ENCODE assay signal across 17 cellular contexts in the genomic region with DNA sequence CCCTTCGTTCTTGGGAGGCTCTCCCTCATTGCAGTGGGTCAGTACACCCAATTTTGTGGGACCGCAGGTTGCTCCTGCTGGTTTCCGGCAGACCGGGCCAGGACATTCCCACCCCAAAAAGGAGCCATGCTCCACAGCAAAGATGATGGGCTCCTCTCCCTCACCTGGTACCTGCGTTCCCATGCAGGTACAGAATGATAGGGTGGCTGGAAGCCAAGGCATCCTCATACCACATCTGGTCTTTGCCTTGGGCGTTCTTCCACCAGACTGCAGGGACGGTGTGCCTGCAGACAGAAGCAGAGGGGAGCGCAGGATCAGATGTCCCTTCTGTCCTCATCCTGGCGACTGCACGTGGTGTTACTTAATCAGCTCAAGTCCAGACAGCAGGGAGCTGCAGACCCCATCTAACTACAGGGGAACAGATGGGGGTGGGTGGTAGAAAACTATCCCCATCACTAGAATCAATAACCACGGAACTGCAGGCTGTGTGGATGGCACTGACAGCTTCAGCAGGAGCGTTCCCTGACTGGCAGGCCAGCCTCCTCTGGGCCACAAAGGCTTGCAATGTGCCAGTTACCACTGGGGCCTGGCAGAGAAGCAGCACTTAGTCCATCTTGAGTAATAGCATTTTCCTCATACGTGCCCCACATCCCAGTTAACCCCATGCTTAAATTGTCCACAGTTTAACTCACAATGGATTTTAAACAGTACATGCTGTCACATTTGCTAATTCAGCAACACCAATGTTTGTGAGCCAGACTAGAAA.
DNase-seq lines count a peak whose midpoint lies in the region; ATAC-seq and TF ChIP-seq lines count a peak whose summit lies in the region.
"Had no signal": no experiment of that assay in that cellular context is flagged by ENCODE, and none has a peak within 500 bp of the region (broad histone marks: within the 10 kb centered on the region; RNA-seq: fewer than 3 reads in every experiment).

No MANE protein-coding gene starts in this region.

- POLR2A ChIA-PET in WTC11 (lab: Charles Lee), result no interaction called here

- no peaks in the 10 kb centered on the region for H3K27me3 Mint-ChIP-seq in WTC11 (ENCODE audit: low read depth)
- H3K27me3 Mint-ChIP-seq in activated T-helper 17 cell treated with anti-CD3 and anti-CD28 coated beads, Interleukin-2, amount 50 U/mL, for 72 hours, result no peaks in the 10 kb centered on the region
- H3K27me3 Mint-ChIP-seq: activated CD4-positive, alpha-beta T cell treated with anti-CD3 and anti-CD28 coated beads, Interleukin-2, amount 10 ng/mL, durations not matched to agents 7 days and 5 days had no signal

- H3K9me3 Mint-ChIP-seq in WTC11, result no peaks in the 10 kb centered on the region
- no peaks in the 10 kb centered on the region for H3K9me3 Mint-ChIP-seq in activated T-helper 17 cell treated with anti-CD3 and anti-CD28 coated beads, Interleukin-2, amount 50 U/mL, for 72 hours
- H3K9me3 Mint-ChIP-seq: activated CD4-positive, alpha-beta T cell treated with anti-CD3 and anti-CD28 coated beads, Interleukin-2, amount 10 ng/mL, durations not matched to agents 7 days and 5 days had no signal

- H3K27me3 ChIP-seq in right atrium auricular region, result no peaks in the 10 kb centered on the region
- H3K27me3 ChIP-seq: ascending aorta, foreskin keratinocyte, vagina had no signal

- DNase-seq in right atrium auricular region (ENCODE audit: low spot score) (peak; percentile 48), Right ventricle myocardium superior (no peak), WTC11 (ENCODE audit: low spot score) (peak; percentile 3), mesenteric fat pad (ENCODE audit: low spot score) (peak; percentile 49), ureter (ENCODE audit: low spot score) (peak; percentile 32)
- no peak for DNase-seq in activated CD4-positive, CD25-positive, alpha-beta regulatory T cell treated with anti-CD3 and anti-CD28 coated beads, Interleukin-2, amount 50 U/mL, for 72 hours
- DNase-seq: activated CD4-positive, alpha-beta T cell treated with anti-CD3 and anti-CD28 coated beads, Interleukin-2, amount 10 ng/mL, durations not matched to agents 7 days and 5 days; effector CD8-positive, alpha-beta T cell; foreskin keratinocyte; KBM-7; NCI-H1930; OCI-M1; stimulated activated CD4-positive, alpha-beta T cell treated with anti-CD3 and anti-CD28 coated beads, Interleukin-2, amount 100 ng/mL, for 24 hours had no signal

- no peak overlapping the region for H3K4me3 Mint-ChIP-seq in WTC11
- no peak overlapping the region for H3K4me3 Mint-ChIP-seq in activated T-helper 17 cell treated with anti-CD3 and anti-CD28 coated beads, Interleukin-2, amount 50 U/mL, for 72 hours
- H3K4me3 Mint-ChIP-seq: activated CD4-positive, alpha-beta T cell treated with anti-CD3 and anti-CD28 coated beads, Interleukin-2, amount 10 ng/mL, durations not matched to agents 7 days and 5 days had no signal

- intact Hi-C loops in Right ventricle myocardium superior (cut with DNase I), result no loop called here

- no peaks in the 10 kb centered on the region for H3K9me3 ChIP-seq in right atrium auricular region
- H3K9me3 ChIP-seq: ascending aorta, vagina had no signal

- peaks cover 22% of the 10 kb centered on the region for H3K4me1 Mint-ChIP-seq in WTC11
- peaks cover 8% of the 10 kb centered on the region for H3K4me1 Mint-ChIP-seq in activated T-helper 17 cell treated with anti-CD3 and anti-CD28 coated beads, Interleukin-2, amount 50 U/mL, for 72 hours

- H3K4me3 ChIP-seq in right atrium auricular region, result no peak overlapping the region
- H3K4me3 ChIP-seq: ascending aorta, vagina had no signal

- H3K36me3 ChIP-seq in right atrium auricular region, result peaks cover 9% of the 10 kb centered on the region

- peak overlapping the region; percentile 71; the same call in 1 of the 2 replicates for H3K27ac Mint-ChIP-seq in WTC11
- no peak overlapping the region for H3K27ac Mint-ChIP-seq in activated T-helper 17 cell treated with anti-CD3 and anti-CD28 coated beads, Interleukin-2, amount 50 U/mL, for 72 hours
- H3K27ac Mint-ChIP-seq: activated CD4-positive, alpha-beta T cell treated with anti-CD3 and anti-CD28 coated beads, Interleukin-2, amount 10 ng/mL, durations not matched to agents 7 days and 5 days had no signal

- ATAC-seq in Right ventricle myocardium superior (ENCODE audit: poor library complexity) (no peak), WTC11 (no peak), HG02759 (IDR thresholded peaks at IDR 0.05; ENCODE audit: unreplicated experiment) (no peak)
- ATAC-seq in activated T-helper 17 cell treated with anti-CD3 and anti-CD28 coated beads, Interleukin-2, amount 50 U/mL, for 72 hours (replicated peaks), result no peak
- ATAC-seq: foreskin keratinocyte had no signal

- H3K36me3 Mint-ChIP-seq in WTC11, result peaks cover 31% of the 10 kb centered on the region
- peaks cover 20% of the 10 kb centered on the region for H3K36me3 Mint-ChIP-seq in activated T-helper 17 cell treated with anti-CD3 and anti-CD28 coated beads, Interleukin-2, amount 50 U/mL, for 72 hours (ENCODE audit: low read depth)

- CTCF ChIA-PET in WTC11 (lab: Charles Lee), result interaction anchor here (1.3 kb wide), 1 partner anchor 79 kb away, joined by 7 read pairs; no protein-coding TSS in a partner anchor

- H3K27ac ChIP-seq in right atrium auricular region, result no peak overlapping the region
- H3K27ac ChIP-seq: ascending aorta, foreskin keratinocyte, vagina had no signal

- H3K4me1 ChIP-seq in right atrium auricular region, result peaks cover 0 to 32% of the 10 kb centered on the region in 2 donors
- H3K4me1 ChIP-seq: ascending aorta, foreskin keratinocyte, vagina had no signal

- TF ChIP-seq CTCF in right atrium auricular region (IDR thresholded peaks at IDR 0.05) (no peak), WTC11 (IDR thresholded peaks at IDR 0.05) (no peak)

TF ChIP-seq in WTC11, 78 proteins besides CTCF, POLR2A, EP300 and RAD21 (continues in another document):
- TF ChIP-seq, protein P1, sequence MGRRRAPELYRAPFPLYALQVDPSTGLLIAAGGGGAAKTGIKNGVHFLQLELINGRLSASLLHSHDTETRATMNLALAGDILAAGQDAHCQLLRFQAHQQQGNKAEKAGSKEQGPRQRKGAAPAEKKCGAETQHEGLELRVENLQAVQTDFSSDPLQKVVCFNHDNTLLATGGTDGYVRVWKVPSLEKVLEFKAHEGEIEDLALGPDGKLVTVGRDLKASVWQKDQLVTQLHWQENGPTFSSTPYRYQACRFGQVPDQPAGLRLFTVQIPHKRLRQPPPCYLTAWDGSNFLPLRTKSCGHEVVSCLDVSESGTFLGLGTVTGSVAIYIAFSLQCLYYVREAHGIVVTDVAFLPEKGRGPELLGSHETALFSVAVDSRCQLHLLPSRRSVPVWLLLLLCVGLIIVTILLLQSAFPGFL (CRISPR knock-in tag; IDR thresholded peaks at IDR 0.05; ENCODE audit: borderline replicate concordance), result no peak
- TF ChIP-seq CREB1 (CRISPR knock-in tag; IDR thresholded peaks at IDR 0.05) (no peak), RORB (CRISPR knock-in tag; IDR thresholded peaks at IDR 0.05) (no peak), SMAD3 (CRISPR knock-in tag; IDR thresholded peaks at IDR 0.05; ENCODE audit: borderline replicate concordance) (no peak), ZNF232 (CRISPR knock-in tag; IDR thresholded peaks at IDR 0.05) (no peak), SP1 (CRISPR knock-in tag; conservative IDR thresholded peaks at IDR 0.05) (no peak)
- TF ChIP-seq, protein P2, sequence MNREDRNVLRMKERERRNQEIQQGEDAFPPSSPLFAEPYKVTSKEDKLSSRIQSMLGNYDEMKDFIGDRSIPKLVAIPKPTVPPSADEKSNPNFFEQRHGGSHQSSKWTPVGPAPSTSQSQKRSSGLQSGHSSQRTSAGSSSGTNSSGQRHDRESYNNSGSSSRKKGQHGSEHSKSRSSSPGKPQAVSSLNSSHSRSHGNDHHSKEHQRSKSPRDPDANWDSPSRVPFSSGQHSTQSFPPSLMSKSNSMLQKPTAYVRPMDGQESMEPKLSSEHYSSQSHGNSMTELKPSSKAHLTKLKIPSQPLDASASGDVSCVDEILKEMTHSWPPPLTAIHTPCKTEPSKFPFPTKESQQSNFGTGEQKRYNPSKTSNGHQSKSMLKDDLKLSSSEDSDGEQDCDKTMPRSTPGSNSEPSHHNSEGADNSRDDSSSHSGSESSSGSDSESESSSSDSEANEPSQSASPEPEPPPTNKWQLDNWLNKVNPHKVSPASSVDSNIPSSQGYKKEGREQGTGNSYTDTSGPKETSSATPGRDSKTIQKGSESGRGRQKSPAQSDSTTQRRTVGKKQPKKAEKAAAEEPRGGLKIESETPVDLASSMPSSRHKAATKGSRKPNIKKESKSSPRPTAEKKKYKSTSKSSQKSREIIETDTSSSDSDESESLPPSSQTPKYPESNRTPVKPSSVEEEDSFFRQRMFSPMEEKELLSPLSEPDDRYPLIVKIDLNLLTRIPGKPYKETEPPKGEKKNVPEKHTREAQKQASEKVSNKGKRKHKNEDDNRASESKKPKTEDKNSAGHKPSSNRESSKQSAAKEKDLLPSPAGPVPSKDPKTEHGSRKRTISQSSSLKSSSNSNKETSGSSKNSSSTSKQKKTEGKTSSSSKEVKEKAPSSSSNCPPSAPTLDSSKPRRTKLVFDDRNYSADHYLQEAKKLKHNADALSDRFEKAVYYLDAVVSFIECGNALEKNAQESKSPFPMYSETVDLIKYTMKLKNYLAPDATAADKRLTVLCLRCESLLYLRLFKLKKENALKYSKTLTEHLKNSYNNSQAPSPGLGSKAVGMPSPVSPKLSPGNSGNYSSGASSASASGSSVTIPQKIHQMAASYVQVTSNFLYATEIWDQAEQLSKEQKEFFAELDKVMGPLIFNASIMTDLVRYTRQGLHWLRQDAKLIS (CRISPR knock-in tag; IDR thresholded peaks at IDR 0.05; ENCODE audit: borderline replicate concordance), result no peak
- TF ChIP-seq, protein P3, sequence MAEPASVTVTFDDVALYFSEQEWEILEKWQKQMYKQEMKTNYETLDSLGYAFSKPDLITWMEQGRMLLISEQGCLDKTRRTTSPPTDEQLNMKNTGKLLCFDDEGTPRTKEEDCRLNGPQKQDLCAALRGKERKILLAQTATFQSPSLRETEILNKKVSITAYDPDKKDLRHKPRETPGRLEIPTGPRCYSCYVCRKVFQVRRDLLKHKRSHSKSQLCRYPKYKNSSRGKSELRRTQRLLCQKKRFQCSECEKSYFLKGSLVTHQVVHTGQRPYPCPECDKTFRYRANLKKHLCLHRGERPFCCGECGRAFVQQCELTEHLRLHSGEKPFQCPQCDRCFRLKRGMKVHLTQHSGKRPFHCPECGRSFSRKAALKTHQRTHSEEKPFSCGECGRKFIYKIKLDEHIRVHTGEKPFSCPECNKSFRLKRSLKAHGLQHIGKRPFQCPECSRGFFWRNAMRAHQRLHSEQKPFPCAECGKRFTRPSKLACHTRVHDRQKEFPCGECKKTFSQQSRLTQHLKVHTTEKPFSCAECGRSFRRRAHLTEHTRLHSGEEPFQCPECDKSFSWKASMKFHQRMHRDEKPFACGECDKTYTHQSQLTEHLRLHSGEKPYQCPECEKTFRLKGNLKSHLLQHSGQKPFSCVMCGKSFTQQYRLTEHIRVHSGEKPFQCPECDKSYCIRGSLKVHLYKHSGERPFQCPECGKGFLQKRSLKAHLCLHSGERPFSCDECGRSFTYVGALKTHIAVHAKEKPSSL (CRISPR knock-in tag; conservative IDR thresholded peaks at IDR 0.05), result no peak

Comparison
In these comparisons a context has a peak if more than half of its experiments do, and no peak if none do; other contexts are left out.
1. DNase-seq: peak in right atrium auricular region (single experiment), WTC11 (single experiment), mesenteric fat pad (single experiment) and ureter (single experiment); none in Right ventricle myocardium superior (single experiment) and activated CD4-positive, CD25-positive, alpha-beta regulatory T cell treated with anti-CD3 and anti-CD28 coated beads, Interleukin-2, amount 50 U/mL, for 72 hours (single experiment).